8 cellular contexts compared by ENCODE assay signal in genomic region chr9:4237748-4238511, GRCh38.
A peak's percentile ranks its signal among the peaks of the same experiment; 100 is the strongest.
DNase-seq lines count a peak whose midpoint lies in the region; ATAC-seq, FAIRE-seq and TF ChIP-seq lines count a peak whose summit lies in the region.

No MANE protein-coding gene starts in this region.

- ATAC-seq in T-helper 17 cell = no peak
- ATAC-seq in Right ventricle myocardium superior (ENCODE audit: poor library complexity) = peak; percentile 40

- peaks cover 10% of the 10 kb centered on the region for H3K4me1 Mint-ChIP-seq in T-helper 17 cell

- H3K36me3 ChIP-seq in skeletal muscle satellite cell (ENCODE audit: insufficient read depth, low read length) = no peaks in the 10 kb centered on the region

- no peaks in the 10 kb centered on the region for H3K27me3 ChIP-seq in skeletal muscle satellite cell (ENCODE audit: control insufficient read depth, insufficient read depth, low read length)

- FAIRE-seq in GM12891 (lab: Jason Lieb, UNC) = no peak

- peak overlapping the region; percentile 64 for H3K4me2 ChIP-seq in skeletal muscle satellite cell (ENCODE audit: low read length)

- no peak overlapping the region for H3K27ac Mint-ChIP-seq in T-helper 17 cell

- no peak for DNase-seq in GM12891 (ENCODE audit: insufficient read length, low spot score)
- no peak for DNase-seq in T-helper 17 cell
- no peak for DNase-seq in Right ventricle myocardium superior
- DNase-seq in NCI-H1436 (lab: John Stamatoyannopoulos, UW) = no peak
- no peak for DNase-seq in GM10248 (ENCODE audit: extremely low spot score)
- no peak for DNase-seq in central memory CD4-positive, alpha-beta T cell
- no peak for DNase-seq in NOMO-1 treated with dmso at 0.1 percent for 144 hours (lab: John Stamatoyannopoulos, UW; ENCODE audit: unreplicated experiment)

- peak overlapping the region; percentile 15 for H3K4me3 Mint-ChIP-seq in T-helper 17 cell

- TF ChIP-seq CTCF in GM10248 (IDR thresholded peaks at IDR 0.05; ENCODE audit: control extremely low read depth, extremely low read depth, low read depth, missing control alignments) = no peak

- TF ChIP-seq POLR2A in GM12891 (IDR thresholded peaks at IDR 0.05; ENCODE audit: low read depth, low read length) = no peak

- H3K4me1 ChIP-seq in skeletal muscle satellite cell (ENCODE audit: control insufficient read depth, insufficient read depth, low read length) = peaks cover 27% of the 10 kb centered on the region

- no peaks in the 10 kb centered on the region for H3K36me3 Mint-ChIP-seq in T-helper 17 cell (ENCODE audit: low read depth)

- peak overlapping the region; percentile 36 for H3K4me3 ChIP-seq in skeletal muscle satellite cell (ENCODE audit: low read length)

- H3K9ac ChIP-seq in skeletal muscle satellite cell (ENCODE audit: low read depth, low read length) = peak overlapping the region; percentile 68

- POLR2A ChIA-PET in GM10248 (lab: Yijun Ruan, JAX) = no interaction called here

- CTCF ChIA-PET in GM10248 (lab: Yijun Ruan, JAX) = interaction anchor here (1.1 to 3.1 kb wide), 3 partner anchors 10 to 797 kb away, joined by 3 to 9 read pairs (median 5); no protein-coding TSS in a partner anchor

- peaks cover 24% of the 10 kb centered on the region for H3K27me3 Mint-ChIP-seq in T-helper 17 cell

- peaks cover 2% of the 10 kb centered on the region for H3K9me3 ChIP-seq in T-helper 17 cell (ENCODE audit: control insufficient read depth, low read length, poor library complexity, severe bottlenecking)
- no peaks in the 10 kb centered on the region for H3K9me3 ChIP-seq in skeletal muscle satellite cell (replicated peaks; ENCODE audit: low read length)

- intact Hi-C loops in Right ventricle myocardium superior (cut with DNase I) = no loop called here

TF ChIP-seq in GM12891, 5 proteins besides CTCF, POLR2A, EP300 and RAD21:
- TF ChIP-seq TAF1 (IDR thresholded peaks at IDR 0.05; ENCODE audit: low read depth, low read length) (no peak), SPI1 (IDR thresholded peaks at IDR 0.05; ENCODE audit: low read depth, low read length) (peak; percentile 30; the same call in 1 of the 2 replicates)
TF ChIP-seq in GM12891: peak in this region for 1.
